In the genomic region with DNA sequence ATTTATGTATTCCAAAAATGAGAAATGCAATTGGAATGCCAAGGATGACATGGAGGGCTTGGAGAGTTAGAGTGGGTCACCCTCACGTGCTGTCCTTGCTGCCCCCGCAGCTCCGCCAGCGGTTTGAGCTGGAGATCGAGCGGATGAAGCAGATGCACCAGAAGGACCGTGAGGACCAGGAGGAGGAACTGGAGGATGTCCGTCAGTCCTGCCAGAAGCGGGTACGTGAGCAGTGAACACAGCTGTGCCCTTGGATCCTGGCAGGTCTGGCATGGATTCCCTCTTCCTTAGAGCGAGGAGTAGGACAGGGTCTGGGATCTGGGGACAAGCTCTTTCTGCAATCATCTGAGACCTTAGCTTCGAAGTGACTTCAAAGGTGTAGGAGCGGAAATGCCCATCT, we compare ENCODE assay signal across 24 cellular contexts.
"Had no signal": no experiment of that assay in that cellular context is flagged by ENCODE, and none has a peak within 500 bp of the region (broad histone marks: within the 10 kb centered on the region; RNA-seq: fewer than 3 reads in every experiment).

No MANE protein-coding gene starts in this region.

- H3K36me3 ChIP-seq: colonic mucosa, gastroesophageal sphincter, left lung, lower lobe of right lung had no signal

- H3K9me3 Mint-ChIP-seq: effector memory CD8-positive, alpha-beta T cell had no signal

- H3K27ac Mint-ChIP-seq: dendritic cell treated with granulocyte-macrophage colony-stimulating factor and Interleukin-4, amounts not matched to agents 40 ng/mL and 50 ng/mL, for 4 days; effector memory CD8-positive, alpha-beta T cell; endodermal cell had no signal

- H3K9me3 ChIP-seq: colonic mucosa, gastroesophageal sphincter, heart left ventricle, left lung, lower lobe of right lung had no signal

- H3K4me3 ChIP-seq: colonic mucosa, gastroesophageal sphincter, heart left ventricle, hepatocyte, left lung, lower lobe of right lung had no signal

- H3K4me1 ChIP-seq: colonic mucosa, foreskin keratinocyte, gastroesophageal sphincter, heart left ventricle, left lung, lower lobe of right lung had no signal

- DNase-seq: cerebellar nuclear complex; colonic mucosa; cortex of kidney; effector CD8-positive, alpha-beta T cell; effector memory CD8-positive, alpha-beta T cell; endodermal cell; erythroblast; foreskin keratinocyte; heart left ventricle; left cardiac atrium; left lung; left ventricle myocardium superior; lower lobe of right lung; mesenchymal stem cell; midbrain had no signal

- FAIRE-seq: endometrium, frontal cortex, islet of Langerhans, keratinocyte had no signal

- H3K4me3 Mint-ChIP-seq: dendritic cell treated with granulocyte-macrophage colony-stimulating factor and Interleukin-4, amounts not matched to agents 40 ng/mL and 50 ng/mL, for 4 days; effector memory CD8-positive, alpha-beta T cell; endodermal cell had no signal

- ATAC-seq: effector memory CD8-positive, alpha-beta T cell; esophagus mucosa; foreskin keratinocyte; gastroesophageal sphincter; heart left ventricle; left cardiac atrium; left lung; left ventricle myocardium superior; lower lobe of right lung had no signal

- H3K79me2 ChIP-seq: hepatocyte had no signal

- H3K4me2 ChIP-seq: hepatocyte had no signal

- H3K27me3 ChIP-seq: colonic mucosa, foreskin keratinocyte, heart left ventricle had no signal

- H3K27ac ChIP-seq: colonic mucosa, epithelial cell of prostate, foreskin keratinocyte, gastroesophageal sphincter, heart left ventricle, hepatocyte, left lung, lower lobe of right lung had no signal

- H2AFZ ChIP-seq: hepatocyte had no signal
